In genomic region chr2:27736031-27736889, GRCh38 we compare ENCODE assay signal across 10 cellular contexts. TPM values are rescaled to one million over a fixed set of nuclear protein-coding genes. Genes with fewer than 3 reads are reported as not detected.
DNase-seq lines count a peak whose midpoint lies in the region; ATAC-seq and TF ChIP-seq lines count a peak whose summit lies in the region.
"Had no signal": no experiment of that assay in that cellular context is flagged by ENCODE, and none has a peak within 500 bp of the region (broad histone marks: within the 10 kb centered on the region; RNA-seq: fewer than 3 reads in every experiment).

No MANE protein-coding gene starts in this region.

- ATAC-seq in activated CD4-positive, alpha-beta T cell treated with anti-CD3 and anti-CD28 coated beads for 36 hours: no peak
- ATAC-seq in body of pancreas: no peak
- ATAC-seq in lower lobe of right lung: peak in 1 of 2 donors; percentile 7
- no peak for ATAC-seq in HG02981 (IDR thresholded peaks at IDR 0.05; ENCODE audit: unreplicated experiment)
- ATAC-seq in GM21526 (IDR thresholded peaks at IDR 0.05; ENCODE audit: low FRiP score, unreplicated experiment): no peak

- no peak for TF ChIP-seq CTCF in body of pancreas (IDR thresholded peaks at IDR 0.05)
- TF ChIP-seq CTCF in lower lobe of right lung (IDR thresholded peaks at IDR 0.05): no peak

- TF ChIP-seq POLR2A in body of pancreas (IDR thresholded peaks at IDR 0.05): no peak

- H3K4me2 ChIP-seq in Karpas-422 (ENCODE audit: low read depth, low read length, poor library complexity, severe bottlenecking): no peak overlapping the region

- H3K27ac ChIP-seq in body of pancreas: peak overlapping the region; percentile 68 to 90 (median 86)
- peak overlapping the region; percentile 85 for H3K27ac ChIP-seq in lower lobe of right lung
- H3K27ac ChIP-seq in substantia nigra (ENCODE audit: low read depth, low read length, poor library complexity, severe bottlenecking): peak overlapping the region; percentile 27
- H3K27ac ChIP-seq in Karpas-422 (ENCODE audit: low read length): no peak overlapping the region
- H3K27ac ChIP-seq: cardiac muscle cell had no signal

- H3K27me3 Mint-ChIP-seq in activated CD4-positive, alpha-beta T cell treated with anti-CD3 and anti-CD28 coated beads for 36 hours: no peaks in the 10 kb centered on the region

- no peak for DNase-seq in activated CD4-positive, alpha-beta T cell treated with anti-CD3 and anti-CD28 coated beads for 36 hours
- no peak for DNase-seq in activated CD4-positive, alpha-beta T cell treated with anti-CD3 and anti-CD28 coated beads, Interleukin-2, amount 50 U/mL, for 1 hour
- no peak for DNase-seq in body of pancreas
- no peak for DNase-seq in lower lobe of right lung
- DNase-seq in substantia nigra (lab: John Stamatoyannopoulos, UW): no peak
- DNase-seq in Karpas-422: no peak

- H3K9me3 Mint-ChIP-seq in activated CD4-positive, alpha-beta T cell treated with anti-CD3 and anti-CD28 coated beads for 36 hours (ENCODE audit: low read depth): peaks cover 6% of the 10 kb centered on the region

- no peaks in the 10 kb centered on the region for H3K79me2 ChIP-seq in Karpas-422 (ENCODE audit: low read length)

- H3K4me3 Mint-ChIP-seq in activated CD4-positive, alpha-beta T cell treated with anti-CD3 and anti-CD28 coated beads for 36 hours: peak overlapping the region; percentile 51

- no peaks in the 10 kb centered on the region for H3K36me3 Mint-ChIP-seq in activated CD4-positive, alpha-beta T cell treated with anti-CD3 and anti-CD28 coated beads for 36 hours (ENCODE audit: low read depth)
- H3K36me3 Mint-ChIP-seq: memory B cell had no signal

- H3K36me3 ChIP-seq in body of pancreas (replicated peaks in 1 of 2; ENCODE audit: insufficient read depth in 1 of 2, low read depth in 2 of 2) (no peaks in the 10 kb centered on the region), lower lobe of right lung (no peaks in the 10 kb centered on the region), Karpas-422 (ENCODE audit: insufficient read depth, low read length) (no peaks in the 10 kb centered on the region)
- H3K36me3 ChIP-seq: cardiac muscle cell had no signal

- peaks cover 36% of the 10 kb centered on the region for H3K4me1 ChIP-seq in body of pancreas
- peaks cover 32% of the 10 kb centered on the region for H3K4me1 ChIP-seq in lower lobe of right lung
- no peaks in the 10 kb centered on the region for H3K4me1 ChIP-seq in Karpas-422 (ENCODE audit: low read length)

- H3K4me1 Mint-ChIP-seq in activated CD4-positive, alpha-beta T cell treated with anti-CD3 and anti-CD28 coated beads for 36 hours: peaks cover 20% of the 10 kb centered on the region

- peak overlapping the region; percentile 72 for H3K27ac Mint-ChIP-seq in activated CD4-positive, alpha-beta T cell treated with anti-CD3 and anti-CD28 coated beads for 36 hours
- H3K27ac Mint-ChIP-seq: memory B cell had no signal

- no peak overlapping the region for H2AFZ ChIP-seq in Karpas-422 (ENCODE audit: low read length)

- H3K9me3 ChIP-seq in body of pancreas (no peaks in the 10 kb centered on the region), lower lobe of right lung (no peaks in the 10 kb centered on the region), Karpas-422 (ENCODE audit: low read length) (no peaks in the 10 kb centered on the region)

- no peaks in the 10 kb centered on the region for H3K27me3 ChIP-seq in body of pancreas
- H3K27me3 ChIP-seq in lower lobe of right lung (ENCODE audit: low read depth): no peaks in the 10 kb centered on the region
- H3K27me3 ChIP-seq in Karpas-422 (ENCODE audit: low read length): no peaks in the 10 kb centered on the region

- H3K4me3 ChIP-seq in body of pancreas (no peak overlapping the region), lower lobe of right lung (peak overlapping the region; percentile 62), Karpas-422 (ENCODE audit: low read length) (no peak overlapping the region)

- no peaks in the 10 kb centered on the region for H4K20me1 ChIP-seq in Karpas-422 (ENCODE audit: insufficient read depth, low read depth, low read length)

- 74 to 94% methylated on average over 7 to 10 of the region's 10 CpGs for WGBS in body of pancreas, 2 donors

- CTCF ChIA-PET in activated CD4-positive, alpha-beta T cell treated with anti-CD3 and anti-CD28 coated beads for 36 hours (lab: Charles Lee): interaction anchor here (0.5 to 3.1 kb wide), 7 partner anchors 9 to 730 kb away, joined by 3 to 13 read pairs (median 3); partner anchors contain the start of gene MRPL33

- no peaks in the 10 kb centered on the region for H3K9me2 ChIP-seq in Karpas-422 (replicated peaks; ENCODE audit: insufficient read depth, low read length)

- intact Hi-C loops in activated CD4-positive, alpha-beta T cell treated with anti-CD3 and anti-CD28 coated beads for 36 hours (cut with DNase I, micrococcal nuclease): no loop called here
- intact Hi-C loops in body of pancreas (cut with DNase I): no loop called here
- intact Hi-C loops in lower lobe of right lung (cut with DNase I): no loop called here

- H3K9ac ChIP-seq in Karpas-422 (ENCODE audit: low read length): no peak overlapping the region

- POLR2A ChIA-PET in activated CD4-positive, alpha-beta T cell treated with anti-CD3 and anti-CD28 coated beads for 36 hours (lab: Charles Lee): no interaction called here

RNA-seq across cellular contexts. Expression of gene MRPL33, which starts 35.3 kb away (rescaled TPM):
- 10 to 100 TPM; 44.7 to 68.0 TPM for total RNA-seq in activated CD4-positive, alpha-beta T cell treated with anti-CD3 and anti-CD28 coated beads for 36 hours
- total RNA-seq in body of pancreas: 10 to 100 TPM; 26.5 to 92.0 TPM
- total RNA-seq in lower lobe of right lung: 93.3 TPM
- total RNA-seq in Karpas-422 (2014; rRNA removed; shearing (Covaris generic); ENCODE audit: low replicate concordance): 54.9 and 112 TPM in 2 replicates
